In genomic region chr10:50659016-50659864, GRCh38 we compare ENCODE assay signal across 8 cellular contexts. TPM values are rescaled to one million over a fixed set of nuclear protein-coding genes. Genes with fewer than 3 reads are reported as not detected.
DNase-seq lines count a peak whose midpoint lies in the region; TF ChIP-seq lines count a peak whose summit lies in the region.
"Not testable (repeated sequence)": the region's sequence is repeated elsewhere in the genome, so short reads cannot be mapped to it uniquely, and the experiment has no call there.

No MANE protein-coding gene starts in this region.

- H3K27ac ChIP-seq in AG04450 (ENCODE audit: low read depth, low read length); SU-DHL-6 (ENCODE audit: low read depth, low read length); muscle layer of duodenum (ENCODE audit: low read length); spleen: not testable (repeated sequence)

- in situ Hi-C loops in astrocyte of the spinal cord (cut with HindIII; ENCODE audit: low sequenced_read_pairs) = not testable (repeated sequence)

- H3K27me3 ChIP-seq in AG04450 (ENCODE audit: control insufficient read depth, insufficient read depth, low read length); Loucy (ENCODE audit: insufficient read depth, low read length, poor library complexity, severe bottlenecking); SU-DHL-6 (ENCODE audit: low read length); muscle layer of duodenum (ENCODE audit: low read depth, low read length); spleen (replicated peaks in 1 of 7): not testable (repeated sequence)

- TF ChIP-seq CTCF in AG04450 (IDR thresholded peaks at IDR 0.05; ENCODE audit: low read depth, low read length); GM12875 (IDR thresholded peaks at IDR 0.05; ENCODE audit: borderline replicate concordance, insufficient read depth, low read depth, low read length); Loucy (conservative IDR thresholded peaks at IDR 0.05; ENCODE audit: low read length); SU-DHL-6 (IDR thresholded peaks at IDR 0.05; ENCODE audit: insufficient read depth, low read length, poor library complexity, severe bottlenecking); astrocyte of the spinal cord (IDR thresholded peaks at IDR 0.05; ENCODE audit: low read depth, low read length); fibroblast of mammary gland (conservative IDR thresholded peaks at IDR 0.05; ENCODE audit: control insufficient read depth, insufficient read depth, low read depth, low read length); spleen (IDR thresholded peaks at IDR 0.05 in 8 of 11, conservative IDR thresholded peaks at IDR 0.05 in 3 of 11): not testable (repeated sequence)

- 91 to 98% (median 97%) methylated on average over 12 to 35 of the region's 35 CpGs for WGBS in spleen, 5 donors

- not testable (repeated sequence) for TF ChIP-seq POLR2A in spleen (IDR thresholded peaks at IDR 0.05)

- H2AFZ ChIP-seq in Loucy (ENCODE audit: low read length) (peak overlapping the region; percentile 98), SU-DHL-6 (ENCODE audit: low read depth, low read length, severe bottlenecking) (peak overlapping the region; percentile 83)

- H3K4me1 ChIP-seq in Loucy (ENCODE audit: insufficient read depth, low read length, poor library complexity, severe bottlenecking) = peaks cover 17% of the 10 kb centered on the region
- H3K4me1 ChIP-seq in muscle layer of duodenum (ENCODE audit: control insufficient read depth in 1 of 2, insufficient read depth in 2 of 2, low read length in 2 of 2); spleen: not testable (repeated sequence)

- H4K20me1 ChIP-seq in Loucy (ENCODE audit: insufficient read depth, low read length, poor library complexity, severe bottlenecking); SU-DHL-6 (ENCODE audit: low read depth, low read length): not testable (repeated sequence)

- intact Hi-C loops in spleen (cut with DNase I; ENCODE audit: low total_unique reads) = not testable (repeated sequence)

- H3K4me2 ChIP-seq in Loucy (ENCODE audit: low read depth, low read length, poor library complexity, severe bottlenecking) (peak overlapping the region; percentile 75), SU-DHL-6 (ENCODE audit: low read depth, low read length, poor library complexity, severe bottlenecking) (peak overlapping the region; percentile 55)

- peaks cover 12% of the 10 kb centered on the region; the same call in 1 of the 2 replicates for H3K79me2 ChIP-seq in Loucy (ENCODE audit: insufficient read depth, low read length)
- H3K79me2 ChIP-seq in SU-DHL-6 (ENCODE audit: insufficient read depth, low read length) = not testable (repeated sequence)

- not testable (repeated sequence) for H3K9me3 ChIP-seq in AG04450 (ENCODE audit: control insufficient read depth, insufficient read depth, low read length); Loucy (ENCODE audit: insufficient read depth, low read depth, low read length); SU-DHL-6 (ENCODE audit: insufficient read depth, low read length); muscle layer of duodenum (ENCODE audit: control insufficient read depth in 1 of 2, low read length in 2 of 2); spleen

- POLR2A ChIA-PET in AG04450 (lab: Yijun Ruan, JAX) = interaction anchor here (0.8 to 1.3 kb wide), 3 partner anchors 35 to 106 kb away, joined by 3 to 5 read pairs (median 3); no protein-coding TSS in a partner anchor

- H3F3A ChIP-seq in Loucy (ENCODE audit: low read depth); SU-DHL-6 (ENCODE audit: insufficient read depth): not testable (repeated sequence)

- not testable (repeated sequence) for H3K9me2 ChIP-seq in Loucy (replicated peaks; ENCODE audit: low read depth, low read length); SU-DHL-6 (replicated peaks; ENCODE audit: insufficient read depth, low read length)

- peak overlapping the region; percentile 62 for H3K4me3 ChIP-seq in AG04450 (ENCODE audit: low read depth, low read length)
- peak overlapping the region; percentile 66 for H3K4me3 ChIP-seq in GM12875 (ENCODE audit: low read depth, low read length)
- H3K4me3 ChIP-seq in Loucy (ENCODE audit: low read length, poor library complexity, severe bottlenecking) = peak overlapping the region; percentile 88
- H3K4me3 ChIP-seq in SU-DHL-6 (ENCODE audit: insufficient read depth, low read length, poor library complexity, severe bottlenecking) = peak overlapping the region; percentile 61
- peak overlapping the region; percentile 42 for H3K4me3 ChIP-seq in astrocyte of the spinal cord (ENCODE audit: low read depth, low read length)
- H3K4me3 ChIP-seq in fibroblast of mammary gland (ENCODE audit: control insufficient read depth, low read depth, low read length) = peak overlapping the region; percentile 46
- H3K4me3 ChIP-seq in muscle layer of duodenum (ENCODE audit: low read depth in 1 of 2, low read length in 2 of 2) = peak overlapping the region; percentile 54 to 62
- H3K4me3 ChIP-seq in spleen = peak overlapping the region in 6 of 8 donors; percentile 14 to 72 (median 44)

- DNase-seq in AG04450 (ENCODE audit: low read depth, low spot score); astrocyte of the spinal cord (ENCODE audit: low read depth, low spot score); fibroblast of mammary gland (ENCODE audit: low read depth); spleen: not testable (repeated sequence)

- not testable (repeated sequence) for H3K36me3 ChIP-seq in Loucy (ENCODE audit: insufficient read depth, low read length); SU-DHL-6 (ENCODE audit: low read length); muscle layer of duodenum (ENCODE audit: control insufficient read depth in 1 of 2, insufficient read depth in 2 of 2, low read length in 2 of 2); spleen

- peak overlapping the region; percentile 71 for H3K9ac ChIP-seq in Loucy (ENCODE audit: low read depth, low read length, poor library complexity, severe bottlenecking)
- H3K9ac ChIP-seq in SU-DHL-6 (ENCODE audit: low read length) = peak overlapping the region; percentile 53

- CTCF ChIA-PET in AG04450 (lab: Charles Lee) = interaction anchor here (1.6 to 2.2 kb wide), 2 partner anchors 8 to 11 kb away, joined by 10 read pairs; no protein-coding TSS in a partner anchor

RNA-seq across cellular contexts. Expression of gene SGMS1, which starts 35.5 kb away (rescaled TPM):
- polyA plus RNA-seq in AG04450 (2011; rRNA removed) (16.0 and 17.7 TPM in 2 replicates), spleen (1 to 10 TPM; 5.9 to 7.3 (median 6.6) TPM)
- 23.8 and 25.1 TPM in 2 replicates for polyA minus RNA-seq in AG04450 (2011; rRNA and poly(A)+ RNA removed)
- 10 to 100 TPM; 29.0 to 84.3 (median 39.5) TPM for total RNA-seq in spleen
